1 cellular context compared by ENCODE assay signal in the genomic region with DNA sequence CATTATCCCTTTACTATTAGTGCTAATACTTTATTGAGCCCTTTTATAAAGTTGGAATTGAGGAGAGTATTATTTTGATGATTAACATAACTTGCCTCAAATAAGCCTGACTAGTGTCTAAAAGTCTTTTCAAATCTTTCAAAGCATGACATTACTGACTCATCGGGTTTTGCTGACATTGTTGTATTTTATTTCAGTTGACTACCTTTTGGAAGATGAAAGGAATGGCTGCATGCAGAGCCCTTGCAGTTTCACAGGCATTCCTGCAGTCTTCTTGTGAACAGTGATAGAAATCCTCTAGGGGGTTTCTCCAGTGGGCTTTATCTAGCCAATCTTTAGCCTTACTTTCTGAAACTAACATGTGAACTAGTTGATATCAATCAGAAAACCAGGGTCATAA.
TF ChIP-seq lines count a peak whose summit lies in the region.

No MANE protein-coding gene starts in this region.

TF ChIP-seq in HepG2, 621 proteins besides CTCF, POLR2A, EP300 and RAD21:
- TF ChIP-seq ZNF232 (CRISPR knock-in tag; IDR thresholded peaks at IDR 0.05; ENCODE audit: borderline replicate concordance), result no peak
- TF ChIP-seq MAFF (IDR thresholded peaks at IDR 0.05; ENCODE audit: low read depth, low read length), result peak; percentile 89
- TF ChIP-seq MAFK (conservative IDR thresholded peaks at IDR 0.05 in 1 of 2, IDR thresholded peaks at IDR 0.05 in 1 of 2; ENCODE audit: low read length in 2 of 2), result peak; percentile 89 to 91
